Comparison of ENCODE assay signal across 2 cellular contexts in the genomic region with DNA sequence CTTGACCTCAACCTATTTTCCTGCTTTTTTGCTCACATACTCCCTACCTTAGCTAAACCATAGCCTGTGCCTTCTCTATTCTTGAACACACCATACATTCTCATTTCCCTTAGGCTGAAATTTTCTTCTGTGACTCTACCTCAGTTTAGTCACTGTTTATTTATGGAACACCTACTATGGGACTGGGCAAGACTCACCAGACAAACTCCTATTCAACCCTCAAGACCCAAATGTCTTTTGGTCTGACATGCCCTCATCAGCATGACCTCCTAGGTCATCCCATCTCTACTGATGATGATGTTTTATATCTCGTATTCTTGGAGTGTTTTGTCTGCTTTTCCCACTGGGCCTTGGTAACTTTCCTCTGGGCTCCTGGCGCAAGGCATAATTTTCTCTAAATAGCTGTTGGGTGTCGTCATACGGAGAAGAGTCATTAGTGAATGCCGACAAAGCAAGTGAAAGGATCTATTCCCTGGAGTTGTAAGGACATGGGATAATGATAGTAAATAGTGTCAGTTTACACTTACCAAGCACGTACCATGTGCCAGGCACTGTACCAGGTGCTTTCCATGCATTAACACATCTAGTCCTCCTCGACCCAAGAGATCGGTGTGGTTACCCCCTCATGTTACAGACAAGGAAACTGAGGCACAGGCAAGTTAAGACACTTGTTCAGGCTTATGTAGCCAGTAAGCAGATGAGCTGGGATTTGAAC.
TF ChIP-seq lines count a peak whose summit lies in the region.

No MANE protein-coding gene starts in this region.

TF ChIP-seq in HEK293, 187 proteins besides CTCF, POLR2A, EP300 and RAD21:
- TF ChIP-seq ZFP3 (tag by site-specific recombination; IDR thresholded peaks at IDR 0.05; ENCODE audit: low read depth) (peak; percentile 85), PATZ1 (tag by site-specific recombination; IDR thresholded peaks at IDR 0.05) (no peak)
TF ChIP-seq in HEK293: peak in this region for 1.

TF ChIP-seq in K562, 482 proteins besides CTCF, POLR2A, EP300 and RAD21:
- TF ChIP-seq GTF2A2 (tag; IDR thresholded peaks at IDR 0.05) (no peak), RBM25 (IDR thresholded peaks at IDR 0.05; ENCODE audit: low read depth, low read length, severe bottlenecking) (peak; percentile 63)
